In genomic region chr3:22318325-22318724, GRCh38 we compare ENCODE assay signal across 21 cellular contexts.
"Had no signal": no experiment of that assay in that cellular context is flagged by ENCODE, and none has a peak within 500 bp of the region (broad histone marks: within the 10 kb centered on the region; RNA-seq: fewer than 3 reads in every experiment).

No MANE protein-coding gene starts in this region.

- H3K27me3 ChIP-seq: SJSA1 had no signal

- H3K9me3 ChIP-seq: SJSA1 had no signal

- H3K36me3 ChIP-seq: SJSA1 had no signal

- FAIRE-seq: RCC 7860 had no signal

- H3K27ac ChIP-seq: SJSA1, SK-N-MC had no signal

- H3K4me1 ChIP-seq: SJSA1 had no signal

- H3K4me3 ChIP-seq: SJSA1, SK-N-MC had no signal

- DNase-seq: KBM-7, MV-4-11, NCI-H1048, NCI-H1105 treated with DMSO at 0.1 percent for 48 hours, NCI-H1417 treated with DMSO at 0.1 percent for 48 hours, NCI-H146, NCI-H1694 treated with DMSO at 0.1 percent for 48 hours, NCI-H1930, NCI-H2081, NCI-H2171, NCI-H226, NCI-H510A, NCI-H524 treated with DMSO at 0.1 percent for 48 hours, NCI-H69, NCI-H774, Right ventricle myocardium superior, RPMI8226, SIG-M5 had no signal
